In genomic region chr9:4538621-4539020, GRCh38 we compare ENCODE assay signal across 1 cellular context.
TF ChIP-seq lines count a peak whose summit lies in the region.

No MANE protein-coding gene starts in this region.

TF ChIP-seq in HepG2, 621 proteins besides CTCF, POLR2A, EP300 and RAD21 (continued from another document):
- TF ChIP-seq ZHX2 (IDR thresholded peaks at IDR 0.05; ENCODE audit: low read depth) (no peak), ZHX2 (CRISPR knock-in tag; IDR thresholded peaks at IDR 0.05; ENCODE audit: borderline replicate concordance) (no peak), STAT6 (CRISPR knock-in tag; IDR thresholded peaks at IDR 0.05; ENCODE audit: borderline replicate concordance) (no peak)
TF ChIP-seq in HepG2: peak in this region for 0.
